ENCODE assay signal across 13 cellular contexts in genomic region chr14:61720302-61720677, GRCh38. TPM values are rescaled to one million over a fixed set of nuclear protein-coding genes. Genes with fewer than 3 reads are reported as not detected.
DNase-seq lines count a peak whose midpoint lies in the region; ATAC-seq, FAIRE-seq and TF ChIP-seq lines count a peak whose summit lies in the region.
"Had no signal": no experiment of that assay in that cellular context is flagged by ENCODE, and none has a peak within 500 bp of the region (broad histone marks: within the 10 kb centered on the region; RNA-seq: fewer than 3 reads in every experiment).

No MANE protein-coding gene starts in this region.

- H3K9ac ChIP-seq in Loucy (ENCODE audit: low read depth, low read length, poor library complexity, severe bottlenecking) = peak overlapping the region; percentile 44

- peaks cover 39% of the 10 kb centered on the region for H3K4me1 Mint-ChIP-seq in central memory CD8-positive, alpha-beta T cell
- peaks cover 72% of the 10 kb centered on the region for H3K4me1 Mint-ChIP-seq in osteocyte (ENCODE audit: unreplicated experiment)

- H3K27me3 ChIP-seq in Loucy (ENCODE audit: insufficient read depth, low read length, poor library complexity, severe bottlenecking) = no peaks in the 10 kb centered on the region
- H3K27me3 ChIP-seq: pancreas, thyroid gland had no signal

- peak overlapping the region; percentile 42 for H3K27ac Mint-ChIP-seq in central memory CD8-positive, alpha-beta T cell (ENCODE audit: low read depth)
- peak overlapping the region; percentile 29 for H3K27ac Mint-ChIP-seq in osteocyte (ENCODE audit: unreplicated experiment)

- peak overlapping the region; percentile 31 for H3K4me3 Mint-ChIP-seq in central memory CD8-positive, alpha-beta T cell
- no peak overlapping the region for H3K4me3 Mint-ChIP-seq in osteocyte (ENCODE audit: unreplicated experiment)

- DNase-seq in GM12891 (ENCODE audit: insufficient read length, low spot score) (no peak), osteocyte (ENCODE audit: extremely low spot score, unreplicated experiment) (no peak), iPS-NIHi7 (ENCODE audit: extremely low spot score) (no peak), posterior vena cava (ENCODE audit: low spot score) (no peak)
- DNase-seq in central memory CD8-positive, alpha-beta T cell (ENCODE audit: low spot score in 2 of 2) = no peak
- DNase-seq: activated CD4-positive, alpha-beta T cell treated with anti-CD3 and anti-CD28 coated beads for 1 hour; Kasumi-1; pancreas; SHP77; thyroid gland had no signal

- H3K79me2 ChIP-seq in Loucy (ENCODE audit: insufficient read depth, low read length) = peaks cover 92% of the 10 kb centered on the region

- intact Hi-C loops in posterior vena cava (cut with DNase I) = no loop called here

- TF ChIP-seq CTCF in Loucy (conservative IDR thresholded peaks at IDR 0.05; ENCODE audit: low read length) (no peak), osteocyte (IDR thresholded peaks at IDR 0.05) (no peak)

- H3K27me3 Mint-ChIP-seq in central memory CD8-positive, alpha-beta T cell = no peaks in the 10 kb centered on the region
- H3K27me3 Mint-ChIP-seq in osteocyte (ENCODE audit: unreplicated experiment) = no peaks in the 10 kb centered on the region

- H3K4me2 ChIP-seq in Loucy (ENCODE audit: low read depth, low read length, poor library complexity, severe bottlenecking) = peak overlapping the region; percentile 86

- H4K20me1 ChIP-seq in Loucy (ENCODE audit: insufficient read depth, low read length, poor library complexity, severe bottlenecking) = peaks cover 85% of the 10 kb centered on the region

- H3K36me3 Mint-ChIP-seq in central memory CD8-positive, alpha-beta T cell (ENCODE audit: insufficient read depth) = peaks cover 25% of the 10 kb centered on the region
- peaks cover 33% of the 10 kb centered on the region for H3K36me3 Mint-ChIP-seq in osteocyte (ENCODE audit: unreplicated experiment)

- H3F3A ChIP-seq in Loucy (ENCODE audit: low read depth) = peaks cover 20% of the 10 kb centered on the region

- H3K4me1 ChIP-seq in Loucy (ENCODE audit: insufficient read depth, low read length, poor library complexity, severe bottlenecking) = peaks cover 60% of the 10 kb centered on the region

- H3K9me3 Mint-ChIP-seq in central memory CD8-positive, alpha-beta T cell = no peaks in the 10 kb centered on the region
- H3K9me3 Mint-ChIP-seq in osteocyte (ENCODE audit: unreplicated experiment) = no peaks in the 10 kb centered on the region

- no peak for ATAC-seq in central memory CD8-positive, alpha-beta T cell (replicated peaks; ENCODE audit: extremely low read depth, poor library complexity, severe bottlenecking)
- no peak for ATAC-seq in HG03565 (IDR thresholded peaks at IDR 0.05; ENCODE audit: unreplicated experiment)

- peak overlapping the region; percentile 66 for H3K4me3 ChIP-seq in Loucy (ENCODE audit: low read length, poor library complexity, severe bottlenecking)
- H3K4me3 ChIP-seq: pancreas, thyroid gland had no signal

- no peaks in the 10 kb centered on the region for H3K9me3 ChIP-seq in Loucy (ENCODE audit: insufficient read depth, low read depth, low read length)
- H3K9me3 ChIP-seq: pancreas, thyroid gland had no signal

- no peak for TF ChIP-seq POLR2A in GM12891 (IDR thresholded peaks at IDR 0.05; ENCODE audit: low read depth, low read length)

- no peaks in the 10 kb centered on the region for H3K9me2 ChIP-seq in Loucy (replicated peaks; ENCODE audit: low read depth, low read length)

- no peak overlapping the region for H2AFZ ChIP-seq in Loucy (ENCODE audit: low read length)

- peaks cover 38% of the 10 kb centered on the region for H3K36me3 ChIP-seq in Loucy (ENCODE audit: insufficient read depth, low read length)

- FAIRE-seq in GM12891 (lab: Jason Lieb, UNC) = peak; percentile 35
- FAIRE-seq: H1, pancreas had no signal

TF ChIP-seq in GM12891, 5 proteins besides CTCF, POLR2A, EP300 and RAD21:
- TF ChIP-seq PAX5 (IDR thresholded peaks at IDR 0.05; ENCODE audit: insufficient read depth, low read length, severe bottlenecking) (no peak), POLR2AphosphoS5 (IDR thresholded peaks at IDR 0.05; ENCODE audit: low read depth, low read length) (no peak)

RNA-seq across cellular contexts. Expression of gene HIF1A, which starts 25.0 kb away (rescaled TPM):
- polyA plus RNA-seq in GM12891 (2012; ENCODE audit: low read depth, missing spikeins) = 28.8 TPM
- total RNA-seq in osteocyte = 326 and 332 TPM in 2 replicates
- 100 to 1,000 TPM; 131 to 187 TPM for total RNA-seq in posterior vena cava

RNA-seq across cellular contexts. Expression of gene SNAPC1, which starts 41.9 kb away (rescaled TPM):
- 4.7 TPM for polyA plus RNA-seq in GM12891 (2012; ENCODE audit: low read depth, missing spikeins)
- total RNA-seq in osteocyte = 8.9 and 9.1 TPM in 2 replicates
- total RNA-seq in posterior vena cava = 1 to 10 TPM; 5.3 to 6.8 TPM
